Comparison of ENCODE assay signal across 1 cellular context in the genomic region with DNA sequence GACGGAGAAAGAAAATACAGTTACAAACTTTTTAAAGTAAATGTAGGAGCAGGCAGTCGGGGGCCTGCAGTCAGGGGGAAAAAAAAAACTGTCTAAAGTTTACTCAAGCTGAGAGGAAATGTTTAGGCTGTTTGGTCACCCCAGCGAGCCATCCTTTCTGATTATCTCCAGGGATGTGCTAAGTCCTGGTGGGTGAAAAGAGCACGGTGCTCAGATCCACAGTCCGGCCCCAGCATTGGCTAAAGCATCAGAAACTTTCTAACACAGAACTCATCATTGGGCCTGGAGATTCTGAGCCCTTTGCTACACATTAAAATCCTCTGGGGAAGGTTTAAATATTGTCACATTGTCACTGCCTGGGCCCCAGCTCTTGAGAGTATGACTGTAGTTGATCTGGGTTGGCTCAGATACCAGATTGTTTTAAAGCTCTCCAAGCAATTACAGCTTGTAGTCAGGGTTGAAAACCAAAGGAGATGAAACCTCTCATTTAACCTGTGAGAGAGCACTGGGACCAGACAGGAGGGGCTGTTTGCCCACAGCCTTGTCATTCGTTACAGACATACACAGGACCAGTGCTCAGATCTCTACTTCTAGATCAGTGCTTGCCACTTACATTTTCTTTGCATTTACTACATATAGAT.
TF ChIP-seq lines count a peak whose summit lies in the region.

No MANE protein-coding gene starts in this region.

TF ChIP-seq in IMR-90, 13 proteins besides CTCF, POLR2A, EP300 and RAD21:
- TF ChIP-seq MXI1 (IDR thresholded peaks at IDR 0.05; ENCODE audit: borderline replicate concordance, low read depth, low read length), result no peak
- TF ChIP-seq CEBPB (IDR thresholded peaks at IDR 0.05; ENCODE audit: low read depth, low read length), result no peak
- TF ChIP-seq, protein P1, sequence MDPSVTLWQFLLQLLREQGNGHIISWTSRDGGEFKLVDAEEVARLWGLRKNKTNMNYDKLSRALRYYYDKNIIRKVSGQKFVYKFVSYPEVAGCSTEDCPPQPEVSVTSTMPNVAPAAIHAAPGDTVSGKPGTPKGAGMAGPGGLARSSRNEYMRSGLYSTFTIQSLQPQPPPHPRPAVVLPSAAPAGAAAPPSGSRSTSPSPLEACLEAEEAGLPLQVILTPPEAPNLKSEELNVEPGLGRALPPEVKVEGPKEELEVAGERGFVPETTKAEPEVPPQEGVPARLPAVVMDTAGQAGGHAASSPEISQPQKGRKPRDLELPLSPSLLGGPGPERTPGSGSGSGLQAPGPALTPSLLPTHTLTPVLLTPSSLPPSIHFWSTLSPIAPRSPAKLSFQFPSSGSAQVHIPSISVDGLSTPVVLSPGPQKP (IDR thresholded peaks at IDR 0.05; ENCODE audit: borderline replicate concordance, low read depth, low read length), result no peak
- no peak for TF ChIP-seq CHD1 (IDR thresholded peaks at IDR 0.05; ENCODE audit: low read depth, low read length)
- no peak for TF ChIP-seq FOS (IDR thresholded peaks at IDR 0.05; ENCODE audit: low read depth, low read length)
- no peak for TF ChIP-seq RFX5 (IDR thresholded peaks at IDR 0.05; ENCODE audit: low read depth, low read length)
- no peak for TF ChIP-seq SMC3 (IDR thresholded peaks at IDR 0.05; ENCODE audit: low read depth, low read length)
- TF ChIP-seq MAZ (IDR thresholded peaks at IDR 0.05; ENCODE audit: borderline replicate concordance, low read depth, low read length), result no peak
- TF ChIP-seq NFE2L2 (IDR thresholded peaks at IDR 0.05; ENCODE audit: low read depth, low read length), result no peak
- TF ChIP-seq RCOR1 (IDR thresholded peaks at IDR 0.05; ENCODE audit: insufficient replicate concordance, low read length), result no peak
- TF ChIP-seq MAFK (IDR thresholded peaks at IDR 0.05; ENCODE audit: low read depth, low read length), result no peak
- no peak for TF ChIP-seq BHLHE40 (IDR thresholded peaks at IDR 0.05; ENCODE audit: low read depth, low read length)
- TF ChIP-seq, protein P2, sequence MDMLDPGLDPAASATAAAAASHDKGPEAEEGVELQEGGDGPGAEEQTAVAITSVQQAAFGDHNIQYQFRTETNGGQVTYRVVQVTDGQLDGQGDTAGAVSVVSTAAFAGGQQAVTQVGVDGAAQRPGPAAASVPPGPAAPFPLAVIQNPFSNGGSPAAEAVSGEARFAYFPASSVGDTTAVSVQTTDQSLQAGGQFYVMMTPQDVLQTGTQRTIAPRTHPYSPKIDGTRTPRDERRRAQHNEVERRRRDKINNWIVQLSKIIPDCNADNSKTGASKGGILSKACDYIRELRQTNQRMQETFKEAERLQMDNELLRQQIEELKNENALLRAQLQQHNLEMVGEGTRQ (IDR thresholded peaks at IDR 0.05; ENCODE audit: low read depth, low read length), result no peak
TF ChIP-seq in IMR-90: peak in this region for 0.
